8 cellular contexts compared by ENCODE assay signal in the genomic region with DNA sequence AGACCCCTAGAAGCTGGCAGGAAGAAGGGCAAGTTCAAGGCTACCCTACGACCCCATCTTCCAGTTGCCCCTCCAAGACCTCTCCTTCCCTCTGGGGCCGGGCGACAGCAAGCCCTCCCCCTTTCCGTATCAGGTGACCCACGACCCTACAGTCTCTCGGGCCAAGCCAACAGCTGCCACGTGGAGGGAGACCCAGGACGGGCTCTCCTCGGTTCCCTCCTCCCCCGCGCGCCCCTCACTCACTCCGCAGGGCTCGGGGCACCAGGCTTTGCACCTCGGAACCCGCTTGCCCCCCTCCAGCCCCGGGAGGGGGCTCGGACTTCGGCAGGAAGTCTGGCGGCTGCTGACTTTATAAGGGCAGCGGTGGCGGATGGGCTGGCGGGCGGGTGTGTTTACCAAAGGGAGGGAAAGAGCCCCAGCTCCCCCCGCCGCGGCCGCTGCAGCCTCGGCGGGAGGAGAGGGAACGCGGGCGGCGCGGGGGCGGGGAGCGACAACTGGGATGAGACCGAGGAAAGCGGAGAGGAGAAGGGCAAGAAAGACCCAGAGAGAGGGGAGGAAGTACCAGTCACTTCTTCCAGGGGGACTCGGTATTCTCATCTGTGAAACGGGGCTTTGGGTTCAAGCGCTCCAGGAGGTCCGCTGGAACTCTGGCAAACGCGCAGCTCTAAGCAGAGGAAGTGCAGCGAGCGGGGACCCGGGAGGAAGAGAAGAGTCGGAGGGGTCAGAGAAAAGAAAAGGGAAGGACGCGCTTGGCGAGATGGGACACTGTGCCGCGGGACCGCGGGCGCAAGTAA. TPM values are rescaled to one million over a fixed set of nuclear protein-coding genes. Genes with fewer than 3 reads are reported as not detected.
DNase-seq lines count a peak whose midpoint lies in the region; ATAC-seq, FAIRE-seq and TF ChIP-seq lines count a peak whose summit lies in the region.

No MANE protein-coding gene starts in this region.

- H3K4me3 ChIP-seq in ovary, result peak overlapping the region; percentile 91
- peak overlapping the region; percentile 68 to 73 for H3K4me3 ChIP-seq in aorta (ENCODE audit: low read length in 2 of 2)

- 0 to 1% (median 1%) methylated on average over 57 of the region's 57 CpGs for WGBS in ovary, 3 donors
- 0 to 1% methylated on average over 47 to 57 of the region's 57 CpGs for WGBS in aorta, 2 donors

- H3K4me1 Mint-ChIP-seq in activated T-helper 1 cell treated with anti-CD3 and anti-CD28 coated beads, Interleukin-12 subunit alpha, Interleukin-12 subunit beta, Interleukin-2, Interleukin-4 antibody, amounts not matched to agents 30 ng/mL and 10 ng/mL and 1 ng/mL, durations not matched to agents 14 hours and 24 hours and 36 hours (ENCODE audit: low read depth), result peaks cover 17% of the 10 kb centered on the region

- intact Hi-C loops in activated T-helper 1 cell treated with anti-CD3 and anti-CD28 coated beads, Interleukin-12 subunit alpha, Interleukin-12 subunit beta, Interleukin-2, Interleukin-4 antibody, amounts not matched to agents 30 ng/mL and 10 ng/mL and 1 ng/mL, durations not matched to agents 14 hours and 24 hours and 36 hours (cut with micrococcal nuclease), result loop anchor here (1.0 to 5.0 kb wide), 4 partner anchors 15 to 52 kb away; a partner anchor contains a TSS
- intact Hi-C loops in ovary (cut with DNase I), result no loop called here
- intact Hi-C loops in aorta (cut with DNase I), result no loop called here

- TF ChIP-seq CTCF in ovary (IDR thresholded peaks at IDR 0.05), result no peak

- no peaks in the 10 kb centered on the region for H3K9me3 Mint-ChIP-seq in activated T-helper 1 cell treated with anti-CD3 and anti-CD28 coated beads, Interleukin-12 subunit alpha, Interleukin-12 subunit beta, Interleukin-2, Interleukin-4 antibody, amounts not matched to agents 30 ng/mL and 10 ng/mL and 1 ng/mL, durations not matched to agents 14 hours and 24 hours and 36 hours

- H3K9me3 ChIP-seq in ovary, result no peaks in the 10 kb centered on the region
- H3K9me3 ChIP-seq in aorta (ENCODE audit: control insufficient read depth, low read length), result no peaks in the 10 kb centered on the region

- H3K4me1 ChIP-seq in ovary (ENCODE audit: insufficient read depth), result no peaks in the 10 kb centered on the region
- no peaks in the 10 kb centered on the region for H3K4me1 ChIP-seq in aorta (ENCODE audit: control insufficient read depth in 1 of 2, insufficient read depth in 2 of 2, low read length in 2 of 2)

- H3K27me3 ChIP-seq in ovary (no peaks in the 10 kb centered on the region), aorta (ENCODE audit: control insufficient read depth in 1 of 2, insufficient read depth in 2 of 2, low read length in 1 of 2) (no peaks in the 10 kb centered on the region)

- TF ChIP-seq POLR2A in ovary (IDR thresholded peaks at IDR 0.05), result no peak

- ATAC-seq in HG02938 (IDR thresholded peaks at IDR 0.05; ENCODE audit: unreplicated experiment), result peak; percentile 40
- peak; percentile 86 for ATAC-seq in aorta (ENCODE audit: low FRiP score)

- TF ChIP-seq EP300 in ovary (IDR thresholded peaks at IDR 0.05), result no peak

- DNase-seq in NCI-H2227 (lab: John Stamatoyannopoulos, UW; ENCODE audit: unreplicated experiment), result peak; percentile 45
- DNase-seq in NCI-H2227 treated with DMSO at 0.1 percent for 48 hours (lab: John Stamatoyannopoulos, UW), result no peak
- DNase-seq in NCI-H82 (lab: John Stamatoyannopoulos, UW), result peak; percentile 69
- peak; percentile 39 for DNase-seq in activated T-helper 1 cell treated with anti-CD3 and anti-CD28 coated beads, Interleukin-12 subunit alpha, Interleukin-12 subunit beta, Interleukin-2, Interleukin-4 antibody, amounts not matched to agents 30 ng/mL and 10 ng/mL and 1 ng/mL, durations not matched to agents 14 hours and 24 hours and 36 hours (ENCODE audit: low spot score)
- peak; percentile 54 to 70 for DNase-seq in frontal cortex (ENCODE audit: low spot score in 2 of 2)
- peak; percentile 73 to 84 (median 76) for DNase-seq in ovary
- peak; percentile 77 to 89 for DNase-seq in aorta

- H3K36me3 Mint-ChIP-seq in activated T-helper 1 cell treated with anti-CD3 and anti-CD28 coated beads, Interleukin-12 subunit alpha, Interleukin-12 subunit beta, Interleukin-2, Interleukin-4 antibody, amounts not matched to agents 30 ng/mL and 10 ng/mL and 1 ng/mL, durations not matched to agents 14 hours and 24 hours and 36 hours (ENCODE audit: low read depth), result no peaks in the 10 kb centered on the region

- no peak for FAIRE-seq in frontal cortex (lab: Jason Lieb, UNC)

- H3K27ac ChIP-seq in ovary (peak overlapping the region; percentile 73 to 75), aorta (ENCODE audit: low read depth in 1 of 2, low read length in 2 of 2) (peak overlapping the region in 1 of 2 donors; percentile 3)

- H3K36me3 ChIP-seq in ovary (no peaks in the 10 kb centered on the region), aorta (ENCODE audit: control insufficient read depth in 1 of 2, insufficient read depth in 2 of 2, low read length in 1 of 2) (no peaks in the 10 kb centered on the region)

- H3K27me3 Mint-ChIP-seq in activated T-helper 1 cell treated with anti-CD3 and anti-CD28 coated beads, Interleukin-12 subunit alpha, Interleukin-12 subunit beta, Interleukin-2, Interleukin-4 antibody, amounts not matched to agents 30 ng/mL and 10 ng/mL and 1 ng/mL, durations not matched to agents 14 hours and 24 hours and 36 hours (ENCODE audit: insufficient read depth), result peaks cover 4% of the 10 kb centered on the region

- H3K27ac Mint-ChIP-seq in activated T-helper 1 cell treated with anti-CD3 and anti-CD28 coated beads, Interleukin-12 subunit alpha, Interleukin-12 subunit beta, Interleukin-2, Interleukin-4 antibody, amounts not matched to agents 30 ng/mL and 10 ng/mL and 1 ng/mL, durations not matched to agents 14 hours and 24 hours and 36 hours, result peak overlapping the region; percentile 94

- H3K4me3 Mint-ChIP-seq in activated T-helper 1 cell treated with anti-CD3 and anti-CD28 coated beads, Interleukin-12 subunit alpha, Interleukin-12 subunit beta, Interleukin-2, Interleukin-4 antibody, amounts not matched to agents 30 ng/mL and 10 ng/mL and 1 ng/mL, durations not matched to agents 14 hours and 24 hours and 36 hours, result peak overlapping the region; percentile 99

RNA-seq across cellular contexts. Expression of a gene that starts 0.8 kb away (rescaled TPM):
- 29.1 and 30.3 TPM in 2 replicates for total RNA-seq in activated T-helper 1 cell treated with anti-CD3 and anti-CD28 coated beads, Interleukin-12 subunit alpha, Interleukin-12 subunit beta, Interleukin-2, Interleukin-4 antibody, amounts not matched to agents 30 ng/mL and 10 ng/mL and 1 ng/mL, durations not matched to agents 14 hours and 24 hours and 36 hours
- total RNA-seq in frontal cortex, result 2.0 TPM
- total RNA-seq in ovary, result 10 to 100 TPM; 11.5 to 23.5 (median 18.6) TPM
- polyA plus RNA-seq in ovary, result 10 to 100 TPM; 14.8 to 30.4 TPM
- 10 to 100 TPM in 1 of 2 donors, 1 to 10 TPM in 1; 7.6 to 15.8 TPM for total RNA-seq in aorta
- 10 to 100 TPM in 1 of 2 donors, 1 to 10 TPM in 1; 8.6 to 19.6 TPM for polyA plus RNA-seq in aorta

RNA-seq across cellular contexts. Expression of a gene that starts 15.8 kb away (rescaled TPM):
- total RNA-seq in activated T-helper 1 cell treated with anti-CD3 and anti-CD28 coated beads, Interleukin-12 subunit alpha, Interleukin-12 subunit beta, Interleukin-2, Interleukin-4 antibody, amounts not matched to agents 30 ng/mL and 10 ng/mL and 1 ng/mL, durations not matched to agents 14 hours and 24 hours and 36 hours, result 98.2 and 99.6 TPM in 2 replicates
- 39.9 TPM for total RNA-seq in frontal cortex
- 10 to 100 TPM; 23.4 to 42.0 (median 38.0) TPM for total RNA-seq in ovary
- 10 to 100 TPM; 32.0 to 36.2 TPM for polyA plus RNA-seq in ovary
- total RNA-seq in aorta, result 10 to 100 TPM; 30.8 to 40.0 TPM
- 10 to 100 TPM; 34.7 to 71.1 TPM for polyA plus RNA-seq in aorta

RNA-seq across cellular contexts. Expression of a gene that starts 22.7 kb away (rescaled TPM):
- total RNA-seq in activated T-helper 1 cell treated with anti-CD3 and anti-CD28 coated beads, Interleukin-12 subunit alpha, Interleukin-12 subunit beta, Interleukin-2, Interleukin-4 antibody, amounts not matched to agents 30 ng/mL and 10 ng/mL and 1 ng/mL, durations not matched to agents 14 hours and 24 hours and 36 hours, result not detected in 2 replicates
- total RNA-seq in frontal cortex (not detected), ovary (not detected), aorta (not detected)
- polyA plus RNA-seq in ovary (not detected), aorta (not detected)

RNA-seq across cellular contexts. Expression of a gene that starts 52.7 kb away (rescaled TPM):
- 155 and 163 TPM in 2 replicates for total RNA-seq in activated T-helper 1 cell treated with anti-CD3 and anti-CD28 coated beads, Interleukin-12 subunit alpha, Interleukin-12 subunit beta, Interleukin-2, Interleukin-4 antibody, amounts not matched to agents 30 ng/mL and 10 ng/mL and 1 ng/mL, durations not matched to agents 14 hours and 24 hours and 36 hours
- total RNA-seq in frontal cortex, result 57.9 TPM
- total RNA-seq in ovary, result 10 to 100 TPM; 27.2 to 71.0 (median 59.7) TPM
- polyA plus RNA-seq in ovary, result 100 to 1,000 TPM in 1 of 2 donors, 10 to 100 TPM in 1; 51.1 to 114 TPM
- 10 to 100 TPM; 42.0 to 68.9 TPM for total RNA-seq in aorta
- polyA plus RNA-seq in aorta, result 10 to 100 TPM; 44.8 to 45.2 TPM

RNA-seq across cellular contexts. Expression of a gene that starts 54.4 kb away (rescaled TPM):
- 0.54 TPM in 1 of 2 replicates, not detected in the other for total RNA-seq in activated T-helper 1 cell treated with anti-CD3 and anti-CD28 coated beads, Interleukin-12 subunit alpha, Interleukin-12 subunit beta, Interleukin-2, Interleukin-4 antibody, amounts not matched to agents 30 ng/mL and 10 ng/mL and 1 ng/mL, durations not matched to agents 14 hours and 24 hours and 36 hours
- total RNA-seq in frontal cortex (0.41 TPM), ovary (1 to 10 TPM in 2 of 7 donors, under 1 TPM in 5; 0.23 to 2.0 (median 0.83) TPM), aorta (1 to 10 TPM; 1.1 to 4.3 TPM)
- polyA plus RNA-seq in ovary (under 1 TPM in 1 of 2 donors, not detected in 1; 0.53 TPM), aorta (under 1 TPM in 1 of 2 donors, not detected in 1; 0.20 TPM)
